ENCODE assay signal across 19 cellular contexts in the genomic region with DNA sequence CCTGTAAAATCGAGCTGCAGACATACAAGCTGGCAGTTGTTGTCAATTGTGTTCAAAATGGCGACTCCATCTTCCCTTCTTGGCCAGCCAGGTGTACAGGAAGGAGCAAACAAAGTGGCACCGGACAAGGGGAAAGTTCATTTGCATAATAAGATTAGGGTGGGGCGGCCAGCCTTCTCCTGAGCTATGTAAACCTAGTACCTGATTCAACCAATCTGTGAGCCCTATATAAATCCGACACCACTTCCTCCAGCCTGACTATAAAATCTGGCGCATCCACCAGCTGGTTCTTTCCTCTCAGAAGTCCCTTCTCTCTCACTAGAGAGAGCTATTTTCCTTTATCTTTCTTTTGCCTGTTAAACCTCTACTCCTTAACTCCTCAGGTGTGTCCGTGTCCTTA. TPM values are rescaled to one million over a fixed set of nuclear protein-coding genes. Genes with fewer than 3 reads are reported as not detected.
DNase-seq lines count a peak whose midpoint lies in the region; ATAC-seq and TF ChIP-seq lines count a peak whose summit lies in the region.
"Had no signal": no experiment of that assay in that cellular context is flagged by ENCODE, and none has a peak within 500 bp of the region (broad histone marks: within the 10 kb centered on the region; RNA-seq: fewer than 3 reads in every experiment).

No MANE protein-coding gene starts in this region.

- no peaks in the 10 kb centered on the region for H3K4me1 Mint-ChIP-seq in chondrocyte (ENCODE audit: low read depth)
- H3K4me1 Mint-ChIP-seq in activated CD4-positive, alpha-beta memory T cell treated with anti-CD3 and anti-CD28 coated beads for 36 hours (ENCODE audit: low read depth): peaks cover 9% of the 10 kb centered on the region
- H3K4me1 Mint-ChIP-seq in naive thymus-derived CD8-positive, alpha-beta T cell: peaks cover 0 to 6% (median 0%) of the 10 kb centered on the region in 4 donors

- ATAC-seq in GM18858 (IDR thresholded peaks at IDR 0.05; ENCODE audit: unreplicated experiment): no peak
- ATAC-seq in naive thymus-derived CD8-positive, alpha-beta T cell: no peak
- ATAC-seq: SK-N-SH treated with all-trans-retinoic acid at 6 μM for 48 hours, upper lobe of right lung had no signal

- H3K27ac ChIP-seq in 22Rv1: peak overlapping the region; percentile 81
- H3K27ac ChIP-seq: parathyroid adenoma, spleen, upper lobe of right lung had no signal

- CTCF ChIA-PET in activated CD4-positive, alpha-beta memory T cell treated with anti-CD3 and anti-CD28 coated beads for 36 hours (lab: Charles Lee): interaction anchor here (1.1 kb wide), 1 partner anchor 362 kb away, joined by 3 read pairs; no protein-coding TSS in a partner anchor

- no peaks in the 10 kb centered on the region for H3K36me3 Mint-ChIP-seq in chondrocyte (ENCODE audit: low read depth)
- no peaks in the 10 kb centered on the region for H3K36me3 Mint-ChIP-seq in activated CD4-positive, alpha-beta memory T cell treated with anti-CD3 and anti-CD28 coated beads for 36 hours
- H3K36me3 Mint-ChIP-seq in naive thymus-derived CD8-positive, alpha-beta T cell: no peaks in the 10 kb centered on the region

- no peak overlapping the region for H3K4me3 Mint-ChIP-seq in chondrocyte (ENCODE audit: unreplicated experiment)
- no peak overlapping the region for H3K4me3 Mint-ChIP-seq in activated CD4-positive, alpha-beta memory T cell treated with anti-CD3 and anti-CD28 coated beads for 36 hours
- no peak overlapping the region for H3K4me3 Mint-ChIP-seq in naive thymus-derived CD8-positive, alpha-beta T cell

- no peaks in the 10 kb centered on the region for H3K9me3 Mint-ChIP-seq in chondrocyte (ENCODE audit: low read depth)
- H3K9me3 Mint-ChIP-seq in activated CD4-positive, alpha-beta memory T cell treated with anti-CD3 and anti-CD28 coated beads for 36 hours: no peaks in the 10 kb centered on the region
- no peaks in the 10 kb centered on the region for H3K9me3 Mint-ChIP-seq in naive thymus-derived CD8-positive, alpha-beta T cell

- no peak overlapping the region for H3K27ac Mint-ChIP-seq in chondrocyte (ENCODE audit: unreplicated experiment)
- no peak overlapping the region for H3K27ac Mint-ChIP-seq in activated CD4-positive, alpha-beta memory T cell treated with anti-CD3 and anti-CD28 coated beads for 36 hours
- peak overlapping the region in 1 of 10 donors; percentile 11 for H3K27ac Mint-ChIP-seq in naive thymus-derived CD8-positive, alpha-beta T cell

- intact Hi-C loops in activated CD4-positive, alpha-beta memory T cell treated with anti-CD3 and anti-CD28 coated beads for 36 hours (cut with micrococcal nuclease): no loop called here

- DNase-seq in Daoy (ENCODE audit: low read depth) (peak; percentile 9), NCI-H510A treated with DMSO at 0.1 percent for 48 hours (lab: John Stamatoyannopoulos, UW) (peak; percentile 24), chondrocyte (ENCODE audit: low spot score) (no peak), anterior cingulate cortex (lab: John Stamatoyannopoulos, UW) (no peak)
- DNase-seq in activated CD4-positive, alpha-beta memory T cell treated with anti-CD3 and anti-CD28 coated beads for 36 hours: no peak
- DNase-seq in naive thymus-derived CD8-positive, alpha-beta T cell: no peak
- DNase-seq: activated gamma-delta T cell; aorta; HCEC 1CT; islet precursor cell; KG1; NCI-H187; spleen; stimulated activated naive CD4-positive, alpha-beta T cell treated with Interleukin-2 at 50 U/mL for 16 hours; upper lobe of right lung had no signal

- peak; percentile 54 for TF ChIP-seq CTCF in 22Rv1 (IDR thresholded peaks at IDR 0.05)
- TF ChIP-seq CTCF in chondrocyte (IDR thresholded peaks at IDR 0.05): peak; percentile 10

- H3K27me3 Mint-ChIP-seq in chondrocyte (ENCODE audit: low read depth): peaks cover 10% of the 10 kb centered on the region
- no peaks in the 10 kb centered on the region for H3K27me3 Mint-ChIP-seq in activated CD4-positive, alpha-beta memory T cell treated with anti-CD3 and anti-CD28 coated beads for 36 hours
- no peaks in the 10 kb centered on the region for H3K27me3 Mint-ChIP-seq in naive thymus-derived CD8-positive, alpha-beta T cell

- POLR2A ChIA-PET in activated CD4-positive, alpha-beta memory T cell treated with anti-CD3 and anti-CD28 coated beads for 36 hours (lab: Charles Lee): interaction anchor here (1.1 to 1.3 kb wide), 2 partner anchors 8 to 74 kb away, joined by 3 read pairs; no protein-coding TSS in a partner anchor
- POLR2A ChIA-PET in naive thymus-derived CD8-positive, alpha-beta T cell (lab: Charles Lee): interaction anchor here (0.7 kb wide), 2 partner anchors 414 to 1189 kb away, joined by 3 to 6 read pairs; no protein-coding TSS in a partner anchor

RNA-seq across cellular contexts. Expression of a gene that starts 8.1 kb away (rescaled TPM):
- total RNA-seq in Daoy (2014; rRNA removed; shearing (Covaris generic)): 126 and 141 TPM in 2 replicates
- 69.3 to 72.8 TPM (median 70.4 TPM) in 3 replicates for total RNA-seq in chondrocyte
- total RNA-seq in activated CD4-positive, alpha-beta memory T cell treated with anti-CD3 and anti-CD28 coated beads for 36 hours: 100 to 1,000 TPM; 117 to 123 TPM
- total RNA-seq in naive thymus-derived CD8-positive, alpha-beta T cell: 10 to 100 TPM; 87.0 to 96.9 TPM
- 10 to 100 TPM; 71.1 to 78.2 (median 71.9) TPM for polyA plus RNA-seq in naive thymus-derived CD8-positive, alpha-beta T cell

Comparison
In these comparisons a context has a peak if more than half of its experiments do, and no peak if none do; other contexts are left out.
1. DNase-seq: peak in Daoy (single experiment) and NCI-H510A treated with DMSO at 0.1 percent for 48 hours (single experiment); none in chondrocyte (single experiment), activated CD4-positive, alpha-beta memory T cell treated with anti-CD3 and anti-CD28 coated beads for 36 hours (single experiment), anterior cingulate cortex (0 of 58) and naive thymus-derived CD8-positive, alpha-beta T cell (0 of 10).